Comparison of ENCODE assay signal across 10 cellular contexts in the genomic region with DNA sequence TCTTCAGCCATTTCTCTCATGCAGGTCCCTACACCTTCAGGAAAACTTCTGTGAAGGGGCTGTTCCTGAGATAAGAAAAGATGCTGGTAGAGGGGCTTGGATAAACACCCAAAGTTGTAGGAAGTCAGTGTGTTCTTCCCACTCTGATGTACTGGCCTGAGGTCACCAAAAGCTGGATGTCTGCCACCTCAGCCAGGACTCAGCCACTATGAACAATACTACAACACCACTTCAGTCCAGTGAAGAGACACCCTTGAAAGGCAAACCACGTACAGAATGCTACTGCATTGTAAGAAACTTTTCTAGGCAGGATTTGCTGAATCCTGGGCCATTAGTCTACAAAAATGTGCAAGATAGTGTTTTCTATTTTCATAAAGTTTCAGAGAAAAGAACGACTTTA. TPM values are rescaled to one million over a fixed set of nuclear protein-coding genes. Genes with fewer than 3 reads are reported as not detected.
DNase-seq lines count a peak whose midpoint lies in the region; ATAC-seq and TF ChIP-seq lines count a peak whose summit lies in the region.
"Had no signal": no experiment of that assay in that cellular context is flagged by ENCODE, and none has a peak within 500 bp of the region (broad histone marks: within the 10 kb centered on the region; RNA-seq: fewer than 3 reads in every experiment).

No MANE protein-coding gene starts in this region.

- H3K9me3 ChIP-seq in AG04450 (ENCODE audit: control insufficient read depth, insufficient read depth, low read length), result no peaks in the 10 kb centered on the region; the same call in 1 of the 2 replicates
- H3K9me3 ChIP-seq in HUES6 (ENCODE audit: control insufficient read depth, insufficient read depth, low read depth, low read length), result no peaks in the 10 kb centered on the region
- no peaks in the 10 kb centered on the region for H3K9me3 ChIP-seq in endodermal cell (ENCODE audit: control insufficient read depth, low read length)
- no peaks in the 10 kb centered on the region for H3K9me3 ChIP-seq in mesodermal cell (ENCODE audit: control insufficient read depth, low read length)

- H3K4me1 Mint-ChIP-seq in endodermal cell (peaks cover 68% of the 10 kb centered on the region), glutamatergic neuron (ENCODE audit: low read depth, unreplicated experiment) (peaks cover 22% of the 10 kb centered on the region)

- H3K4me3 ChIP-seq in AG04450 (ENCODE audit: low read depth, low read length) (peak overlapping the region; percentile 96), HUES6 (ENCODE audit: low read depth, low read length) (peak overlapping the region; percentile 89), endodermal cell (ENCODE audit: low read length) (peak overlapping the region; percentile 92), mesodermal cell (ENCODE audit: extremely low read depth, insufficient read depth, low read length, poor library complexity, severe bottlenecking) (peak overlapping the region; percentile 94)

- WGBS in endodermal cell (ENCODE audit: insufficient coverage in 1 of 2, insufficient read length in 1 of 2), 2 experiments, result 70 to 88% methylated on average over 2 of the region's 2 CpGs
- WGBS in mesodermal cell (ENCODE audit: insufficient coverage in 2 of 2), 2 experiments, result 78% methylated on average over 2 of the region's 2 CpGs; no CpG with 5 or more reads in 1 of the 2 experiments

- no peak for ATAC-seq in HG02840 (IDR thresholded peaks at IDR 0.05; ENCODE audit: low FRiP score, unreplicated experiment)
- no peak for ATAC-seq in HG03460 (IDR thresholded peaks at IDR 0.05; ENCODE audit: unreplicated experiment)
- no peak for ATAC-seq in GM21367 (IDR thresholded peaks at IDR 0.05; ENCODE audit: unreplicated experiment)

- no peaks in the 10 kb centered on the region for H3K36me3 Mint-ChIP-seq in endodermal cell (ENCODE audit: low read depth)
- H3K36me3 Mint-ChIP-seq in glutamatergic neuron (ENCODE audit: unreplicated experiment), result no peaks in the 10 kb centered on the region

- H3K9me3 Mint-ChIP-seq in endodermal cell, result no peaks in the 10 kb centered on the region
- peaks cover 2% of the 10 kb centered on the region for H3K9me3 Mint-ChIP-seq in glutamatergic neuron (ENCODE audit: unreplicated experiment)

- TF ChIP-seq CTCF in AG04450 (IDR thresholded peaks at IDR 0.05; ENCODE audit: low read depth, low read length) (no peak), endodermal cell (conservative IDR thresholded peaks at IDR 0.05) (no peak), glutamatergic neuron (IDR thresholded peaks at IDR 0.05; ENCODE audit: partially characterized antibody, unreplicated experiment) (no peak)

- H3K36me3 ChIP-seq in HUES6 (ENCODE audit: control insufficient read depth, insufficient read depth, low read length), result no peaks in the 10 kb centered on the region
- H3K36me3 ChIP-seq in endodermal cell (ENCODE audit: control insufficient read depth, insufficient read depth, low read length), result no peaks in the 10 kb centered on the region
- H3K36me3 ChIP-seq in mesodermal cell (ENCODE audit: control insufficient read depth, insufficient read depth, low read length), result peaks cover 16% of the 10 kb centered on the region

- no peak overlapping the region for H3K27ac Mint-ChIP-seq in endodermal cell
- no peak overlapping the region for H3K27ac Mint-ChIP-seq in glutamatergic neuron (ENCODE audit: unreplicated experiment)

- H3K27me3 Mint-ChIP-seq in endodermal cell (ENCODE audit: insufficient read depth) (no peaks in the 10 kb centered on the region), glutamatergic neuron (ENCODE audit: unreplicated experiment) (peaks cover 8% of the 10 kb centered on the region)

- CTCF ChIA-PET in AG04450 (lab: Charles Lee), result interaction anchor here (0.8 to 3.6 kb wide), 9 partner anchors 9 to 974 kb away, joined by 3 to 26 read pairs (median 8); no protein-coding TSS in a partner anchor

- H3K27ac ChIP-seq in AG04450 (ENCODE audit: low read depth, low read length), result no peak overlapping the region
- H3K27ac ChIP-seq in HUES6 (ENCODE audit: low read depth, low read length), result no peak overlapping the region
- H3K27ac ChIP-seq in endodermal cell (ENCODE audit: low read depth, low read length), result no peak overlapping the region
- H3K27ac ChIP-seq in mesodermal cell (ENCODE audit: low read depth, low read length, severe bottlenecking), result no peak overlapping the region

- H3K27me3 ChIP-seq in AG04450 (ENCODE audit: control insufficient read depth, insufficient read depth, low read length) (no peaks in the 10 kb centered on the region), HUES6 (ENCODE audit: control insufficient read depth, insufficient read depth, low read length) (no peaks in the 10 kb centered on the region), endodermal cell (ENCODE audit: control insufficient read depth, insufficient read depth, low read length, poor library complexity, severe bottlenecking) (no peaks in the 10 kb centered on the region)

- no peak for DNase-seq in AG04450 (ENCODE audit: low read depth, low spot score)
- no peak for DNase-seq in endodermal cell
- no peak for DNase-seq in glutamatergic neuron
- DNase-seq: amniotic stem cell, Karpas-422 had no signal

- POLR2A ChIA-PET in AG04450 (lab: Yijun Ruan, JAX), result interaction anchor here (1.1 to 1.8 kb wide), 2 partner anchors 24 to 215 kb away, joined by 4 to 5 read pairs; no protein-coding TSS in a partner anchor

- peaks cover 62% of the 10 kb centered on the region for H3K4me1 ChIP-seq in HUES6 (ENCODE audit: control insufficient read depth, insufficient read depth, low read length)
- H3K4me1 ChIP-seq in endodermal cell (ENCODE audit: control insufficient read depth, insufficient read depth, low read length), result peaks cover 26% of the 10 kb centered on the region
- H3K4me1 ChIP-seq in mesodermal cell (ENCODE audit: control insufficient read depth, insufficient read depth, low read length, poor library complexity, severe bottlenecking), result peaks cover 34% of the 10 kb centered on the region

- no peak overlapping the region for H3K9ac ChIP-seq in HUES6 (ENCODE audit: low read length)
- H3K9ac ChIP-seq in endodermal cell (ENCODE audit: extremely low read depth, low read length, poor library complexity, severe bottlenecking), result peak overlapping the region; percentile 97

- peak overlapping the region; percentile 84 for H3K4me3 Mint-ChIP-seq in endodermal cell
- no peak overlapping the region for H3K4me3 Mint-ChIP-seq in glutamatergic neuron (ENCODE audit: unreplicated experiment)

RNA-seq across cellular contexts. Expression of gene PTPN14, which starts 2.4 kb away (rescaled TPM):
- 30.3 and 34.2 TPM in 2 replicates for polyA plus RNA-seq in AG04450 (2011; rRNA removed)
- polyA minus RNA-seq in AG04450 (2011; rRNA and poly(A)+ RNA removed), result 115 and 122 TPM in 2 replicates
- total RNA-seq in endodermal cell (10 to 100 TPM; 72.6 to 93.2 TPM), glutamatergic neuron (ENCODE audit: unreplicated experiment) (1.7 TPM)
- 20.1 TPM for polyA plus RNA-seq in endodermal cell (2013, experiment 1 of 2)
- 23.3 TPM for polyA plus RNA-seq in endodermal cell (2013, experiment 2 of 2)
- polyA plus RNA-seq in mesodermal cell (2013, experiment 1 of 2), result 20.3 TPM
- 18.1 TPM for polyA plus RNA-seq in mesodermal cell (2013, experiment 2 of 2)

RNA-seq across cellular contexts. Expression of gene CENPF, which starts 54.0 kb away (rescaled TPM):
- 11.1 and 17.5 TPM in 2 replicates for polyA plus RNA-seq in AG04450 (2011; rRNA removed)
- polyA minus RNA-seq in AG04450 (2011; rRNA and poly(A)+ RNA removed), result 7.4 and 14.5 TPM in 2 replicates
- 10 to 100 TPM; 77.2 to 87.2 TPM for total RNA-seq in endodermal cell
- 95.0 TPM for polyA plus RNA-seq in endodermal cell (2013, experiment 1 of 2)
- 126 TPM for polyA plus RNA-seq in endodermal cell (2013, experiment 2 of 2)
- 52.7 TPM for polyA plus RNA-seq in mesodermal cell (2013, experiment 1 of 2)
- 77.4 TPM for polyA plus RNA-seq in mesodermal cell (2013, experiment 2 of 2)
- 29.3 TPM for total RNA-seq in glutamatergic neuron (ENCODE audit: unreplicated experiment)

Comparison
In these comparisons a context has a peak if more than half of its experiments do, and no peak if none do; other contexts are left out.
1. RNA of gene PTPN14, which starts 2.4 kb away (total RNA-seq): 72.6 to 93.2 TPM in endodermal cell; 1.7 TPM in glutamatergic neuron (single experiment); every median in the first group is over 10 times any median in the second.
2. Peak in every context shown above with its lines, with median percentiles within 50 percentile points of each other: H3K4me3 ChIP-seq.